In the genomic region with DNA sequence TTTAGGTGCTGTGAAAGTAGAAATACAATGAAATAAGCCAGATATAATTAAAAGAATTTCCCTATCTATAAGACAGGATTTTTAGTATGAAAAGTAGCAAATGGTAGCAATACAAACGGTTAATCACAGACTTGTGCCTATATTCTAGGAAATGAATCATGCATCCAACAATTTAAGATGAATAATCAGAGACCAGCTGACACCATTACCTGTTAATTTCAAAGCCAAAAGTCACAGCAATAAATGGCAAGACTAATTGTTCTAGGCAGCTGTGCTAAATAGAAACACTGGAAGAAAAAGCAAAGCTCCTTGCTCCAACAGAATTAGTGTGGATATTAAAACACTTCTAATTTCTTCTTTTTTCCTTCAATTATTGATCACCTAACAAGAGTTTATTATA, we compare ENCODE assay signal across 2 cellular contexts.
TF ChIP-seq lines count a peak whose summit lies in the region.

No MANE protein-coding gene starts in this region.

TF ChIP-seq in SK-N-SH, 30 proteins besides CTCF, POLR2A, EP300 and RAD21 (continued from another document):
- TF ChIP-seq, protein P1, sequence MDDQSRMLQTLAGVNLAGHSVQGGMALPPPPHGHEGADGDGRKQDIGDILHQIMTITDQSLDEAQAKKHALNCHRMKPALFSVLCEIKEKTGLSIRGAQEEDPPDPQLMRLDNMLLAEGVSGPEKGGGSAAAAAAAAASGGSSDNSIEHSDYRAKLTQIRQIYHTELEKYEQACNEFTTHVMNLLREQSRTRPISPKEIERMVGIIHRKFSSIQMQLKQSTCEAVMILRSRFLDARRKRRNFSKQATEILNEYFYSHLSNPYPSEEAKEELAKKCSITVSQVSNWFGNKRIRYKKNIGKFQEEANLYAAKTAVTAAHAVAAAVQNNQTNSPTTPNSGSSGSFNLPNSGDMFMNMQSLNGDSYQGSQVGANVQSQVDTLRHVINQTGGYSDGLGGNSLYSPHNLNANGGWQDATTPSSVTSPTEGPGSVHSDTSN (IDR thresholded peaks at IDR 0.05) = peak; percentile 52; the same call in 1 of the 2 replicates
- TF ChIP-seq MXI1 (IDR thresholded peaks at IDR 0.05; ENCODE audit: low read depth, low read length) (no peak), NFIC (IDR thresholded peaks at IDR 0.05; ENCODE audit: borderline replicate concordance) (no peak)

TF ChIP-seq in SK-N-SH treated with all-trans-retinoic acid at 6 μM for 48 hours, 23 proteins besides CTCF, POLR2A, EP300 and RAD21 (continued from another document):
- TF ChIP-seq, protein P2, sequence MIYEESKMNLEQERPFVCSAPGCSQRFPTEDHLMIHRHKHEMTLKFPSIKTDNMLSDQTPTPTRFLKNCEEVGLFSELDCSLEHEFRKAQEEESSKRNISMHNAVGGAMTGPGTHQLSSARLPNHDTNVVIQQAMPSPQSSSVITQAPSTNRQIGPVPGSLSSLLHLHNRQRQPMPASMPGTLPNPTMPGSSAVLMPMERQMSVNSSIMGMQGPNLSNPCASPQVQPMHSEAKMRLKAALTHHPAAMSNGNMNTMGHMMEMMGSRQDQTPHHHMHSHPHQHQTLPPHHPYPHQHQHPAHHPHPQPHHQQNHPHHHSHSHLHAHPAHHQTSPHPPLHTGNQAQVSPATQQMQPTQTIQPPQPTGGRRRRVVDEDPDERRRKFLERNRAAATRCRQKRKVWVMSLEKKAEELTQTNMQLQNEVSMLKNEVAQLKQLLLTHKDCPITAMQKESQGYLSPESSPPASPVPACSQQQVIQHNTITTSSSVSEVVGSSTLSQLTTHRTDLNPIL (CRISPR knock-in tag; IDR thresholded peaks at IDR 0.05; ENCODE audit: low read depth) = no peak
- TF ChIP-seq ESRRG (CRISPR knock-in tag; IDR thresholded peaks at IDR 0.05) (no peak), PPARA (CRISPR knock-in tag; IDR thresholded peaks at IDR 0.05; ENCODE audit: borderline replicate concordance) (no peak), ZNF70 (CRISPR knock-in tag; IDR thresholded peaks at IDR 0.05) (no peak), TOX (CRISPR knock-in tag; IDR thresholded peaks at IDR 0.05; ENCODE audit: borderline replicate concordance) (no peak), GLIS3 (CRISPR knock-in tag; IDR thresholded peaks at IDR 0.05) (no peak), ZNF565 (CRISPR knock-in tag; conservative IDR thresholded peaks at IDR 0.05; ENCODE audit: low read depth) (no peak), ZC3H10 (CRISPR knock-in tag; IDR thresholded peaks at IDR 0.05) (no peak)
- TF ChIP-seq, protein P3, sequence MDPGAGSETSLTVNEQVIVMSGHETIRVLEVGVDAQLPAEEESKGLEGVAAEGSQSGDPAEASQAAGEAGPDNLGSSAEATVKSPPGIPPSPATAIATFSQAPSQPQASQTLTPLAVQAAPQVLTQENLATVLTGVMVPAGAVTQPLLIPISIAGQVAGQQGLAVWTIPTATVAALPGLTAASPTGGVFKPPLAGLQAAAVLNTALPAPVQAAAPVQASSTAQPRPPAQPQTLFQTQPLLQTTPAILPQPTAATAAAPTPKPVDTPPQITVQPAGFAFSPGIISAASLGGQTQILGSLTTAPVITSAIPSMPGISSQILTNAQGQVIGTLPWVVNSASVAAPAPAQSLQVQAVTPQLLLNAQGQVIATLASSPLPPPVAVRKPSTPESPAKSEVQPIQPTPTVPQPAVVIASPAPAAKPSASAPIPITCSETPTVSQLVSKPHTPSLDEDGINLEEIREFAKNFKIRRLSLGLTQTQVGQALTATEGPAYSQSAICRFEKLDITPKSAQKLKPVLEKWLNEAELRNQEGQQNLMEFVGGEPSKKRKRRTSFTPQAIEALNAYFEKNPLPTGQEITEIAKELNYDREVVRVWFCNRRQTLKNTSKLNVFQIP (CRISPR knock-in tag; IDR thresholded peaks at IDR 0.05; ENCODE audit: borderline replicate concordance, low read depth) = no peak
TF ChIP-seq in SK-N-SH treated with all-trans-retinoic acid at 6 μM for 48 hours: peak in this region for 0.
